Comparison of ENCODE assay signal across 1 cellular context in the genomic region with DNA sequence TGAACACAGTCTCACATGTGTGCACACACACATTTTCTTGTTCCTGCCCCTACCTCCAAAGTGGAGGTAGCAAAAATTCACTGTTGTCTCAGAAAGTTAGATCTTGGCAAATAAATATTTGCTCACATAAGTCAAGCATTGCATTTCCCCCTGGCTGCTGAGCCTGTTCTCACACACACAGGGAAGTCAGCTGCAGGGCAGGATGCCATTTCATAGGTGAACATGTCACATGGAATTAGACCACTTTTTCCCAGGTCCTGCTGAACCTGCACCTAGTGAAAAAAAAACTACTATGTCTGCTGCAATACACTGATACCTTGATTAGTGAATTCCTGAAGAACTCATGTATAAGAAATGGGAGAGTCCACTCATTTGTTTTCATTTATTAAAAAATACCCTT.
TF ChIP-seq lines count a peak whose summit lies in the region.

No MANE protein-coding gene starts in this region.

TF ChIP-seq in K562, 482 proteins besides CTCF, POLR2A, EP300 and RAD21:
- 0 out of 4 replicates have a peak, but pooled peaks of 1 of the 2 experiments have one; percentile 8 for TF ChIP-seq SRF (CRISPR knock-in tag; IDR thresholded peaks at IDR 0.05)
- no peak for TF ChIP-seq SETDB1 (IDR thresholded peaks at IDR 0.05; ENCODE audit: low read length)
- 0 out of 2 replicates have a peak, but pooled peaks have one; percentile 5 for TF ChIP-seq RFX1 (IDR thresholded peaks at IDR 0.05)
- 0 out of 2 replicates have a peak, but pooled peaks have one; percentile 55 for TF ChIP-seq ZNF668 (CRISPR knock-in tag; IDR thresholded peaks at IDR 0.05)
